1 cellular context compared by ENCODE assay signal in the genomic region with DNA sequence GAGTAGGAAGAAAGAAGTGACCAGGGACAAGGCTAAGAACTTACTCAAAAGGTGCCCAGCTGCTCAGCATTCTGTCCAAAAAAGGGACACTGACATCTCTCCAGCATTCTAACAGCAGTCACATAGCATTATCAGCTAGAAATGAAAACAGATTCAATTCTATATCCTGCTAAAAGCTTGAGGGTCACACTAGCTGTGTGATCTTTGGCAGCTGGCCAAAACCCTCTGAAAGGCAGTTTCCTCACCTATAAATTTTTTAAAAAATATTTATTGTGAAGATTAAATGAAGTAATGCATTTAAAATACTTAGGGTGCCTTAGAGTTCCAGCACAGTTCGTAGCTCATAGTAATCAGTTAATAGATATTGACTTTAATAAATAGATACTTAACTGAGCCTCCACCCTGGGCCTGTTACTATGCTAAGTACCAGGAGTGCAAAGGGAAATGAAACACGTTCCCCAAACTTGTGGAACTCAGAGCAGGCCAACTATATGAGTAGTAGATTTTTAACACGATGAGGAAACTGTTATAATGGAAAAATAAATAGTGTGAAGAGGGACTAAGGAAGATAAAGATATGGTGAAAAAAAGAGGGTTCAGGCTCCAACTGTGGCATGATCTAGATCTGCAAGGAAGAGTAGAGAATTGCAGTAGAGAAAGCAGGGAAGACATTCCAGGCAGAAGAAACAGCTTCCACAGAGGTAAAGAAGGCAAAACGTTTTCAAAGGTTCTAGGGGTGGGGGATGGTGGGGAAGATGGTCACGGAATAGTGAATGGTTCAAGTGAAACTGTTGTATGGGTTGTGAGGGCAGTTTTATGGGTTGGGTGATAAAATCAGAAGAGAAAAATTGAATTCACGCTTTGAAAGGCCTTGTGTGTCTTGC.
TF ChIP-seq lines count a peak whose summit lies in the region.

No MANE protein-coding gene starts in this region.

TF ChIP-seq in HepG2, 621 proteins besides CTCF, POLR2A, EP300 and RAD21:
- TF ChIP-seq HOXD1 (CRISPR knock-in tag; IDR thresholded peaks at IDR 0.05), result no peak
- TF ChIP-seq, protein P1, sequence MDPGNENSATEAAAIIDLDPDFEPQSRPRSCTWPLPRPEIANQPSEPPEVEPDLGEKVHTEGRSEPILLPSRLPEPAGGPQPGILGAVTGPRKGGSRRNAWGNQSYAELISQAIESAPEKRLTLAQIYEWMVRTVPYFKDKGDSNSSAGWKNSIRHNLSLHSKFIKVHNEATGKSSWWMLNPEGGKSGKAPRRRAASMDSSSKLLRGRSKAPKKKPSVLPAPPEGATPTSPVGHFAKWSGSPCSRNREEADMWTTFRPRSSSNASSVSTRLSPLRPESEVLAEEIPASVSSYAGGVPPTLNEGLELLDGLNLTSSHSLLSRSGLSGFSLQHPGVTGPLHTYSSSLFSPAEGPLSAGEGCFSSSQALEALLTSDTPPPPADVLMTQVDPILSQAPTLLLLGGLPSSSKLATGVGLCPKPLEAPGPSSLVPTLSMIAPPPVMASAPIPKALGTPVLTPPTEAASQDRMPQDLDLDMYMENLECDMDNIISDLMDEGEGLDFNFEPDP (CRISPR knock-in tag; conservative IDR thresholded peaks at IDR 0.05), result no peak
- no peak for TF ChIP-seq ZFY (CRISPR knock-in tag; IDR thresholded peaks at IDR 0.05)
- TF ChIP-seq, protein P2, sequence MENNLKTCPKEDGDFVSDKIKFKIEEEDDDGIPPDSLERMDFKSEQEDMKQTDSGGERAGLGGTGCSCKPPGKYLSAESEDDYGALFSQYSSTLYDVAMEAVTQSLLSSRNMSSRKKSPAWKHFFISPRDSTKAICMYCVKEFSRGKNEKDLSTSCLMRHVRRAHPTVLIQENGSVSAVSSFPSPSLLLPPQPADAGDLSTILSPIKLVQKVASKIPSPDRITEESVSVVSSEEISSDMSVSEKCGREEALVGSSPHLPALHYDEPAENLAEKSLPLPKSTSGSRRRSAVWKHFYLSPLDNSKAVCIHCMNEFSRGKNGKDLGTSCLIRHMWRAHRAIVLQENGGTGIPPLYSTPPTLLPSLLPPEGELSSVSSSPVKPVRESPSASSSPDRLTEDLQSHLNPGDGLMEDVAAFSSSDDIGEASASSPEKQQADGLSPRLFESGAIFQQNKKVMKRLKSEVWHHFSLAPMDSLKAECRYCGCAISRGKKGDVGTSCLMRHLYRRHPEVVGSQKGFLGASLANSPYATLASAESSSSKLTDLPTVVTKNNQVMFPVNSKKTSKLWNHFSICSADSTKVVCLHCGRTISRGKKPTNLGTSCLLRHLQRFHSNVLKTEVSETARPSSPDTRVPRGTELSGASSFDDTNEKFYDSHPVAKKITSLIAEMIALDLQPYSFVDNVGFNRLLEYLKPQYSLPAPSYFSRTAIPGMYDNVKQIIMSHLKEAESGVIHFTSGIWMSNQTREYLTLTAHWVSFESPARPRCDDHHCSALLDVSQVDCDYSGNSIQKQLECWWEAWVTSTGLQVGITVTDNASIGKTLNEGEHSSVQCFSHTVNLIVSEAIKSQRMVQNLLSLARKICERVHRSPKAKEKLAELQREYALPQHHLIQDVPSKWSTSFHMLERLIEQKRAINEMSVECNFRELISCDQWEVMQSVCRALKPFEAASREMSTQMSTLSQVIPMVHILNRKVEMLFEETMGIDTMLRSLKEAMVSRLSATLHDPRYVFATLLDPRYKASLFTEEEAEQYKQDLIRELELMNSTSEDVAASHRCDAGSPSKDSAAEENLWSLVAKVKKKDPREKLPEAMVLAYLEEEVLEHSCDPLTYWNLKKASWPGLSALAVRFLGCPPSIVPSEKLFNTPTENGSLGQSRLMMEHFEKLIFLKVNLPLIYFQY (CRISPR knock-in tag; IDR thresholded peaks at IDR 0.05; ENCODE audit: borderline replicate concordance), result no peak
- no peak for TF ChIP-seq ZKSCAN1 (IDR thresholded peaks at IDR 0.05; ENCODE audit: low read length)
- TF ChIP-seq, protein P3, sequence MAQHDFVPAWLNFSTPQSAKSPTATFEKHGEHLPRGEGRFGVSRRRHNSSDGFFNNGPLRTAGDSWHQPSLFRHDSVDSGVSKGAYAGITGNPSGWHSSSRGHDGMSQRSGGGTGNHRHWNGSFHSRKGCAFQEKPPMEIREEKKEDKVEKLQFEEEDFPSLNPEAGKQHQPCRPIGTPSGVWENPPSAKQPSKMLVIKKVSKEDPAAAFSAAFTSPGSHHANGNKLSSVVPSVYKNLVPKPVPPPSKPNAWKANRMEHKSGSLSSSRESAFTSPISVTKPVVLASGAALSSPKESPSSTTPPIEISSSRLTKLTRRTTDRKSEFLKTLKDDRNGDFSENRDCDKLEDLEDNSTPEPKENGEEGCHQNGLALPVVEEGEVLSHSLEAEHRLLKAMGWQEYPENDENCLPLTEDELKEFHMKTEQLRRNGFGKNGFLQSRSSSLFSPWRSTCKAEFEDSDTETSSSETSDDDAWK (CRISPR knock-in tag; IDR thresholded peaks at IDR 0.05), result no peak
- no peak for TF ChIP-seq ZNF10 (CRISPR knock-in tag; IDR thresholded peaks at IDR 0.05; ENCODE audit: borderline replicate concordance, low read depth)
- no peak for TF ChIP-seq ZNF788 (CRISPR knock-in tag; IDR thresholded peaks at IDR 0.05; ENCODE audit: borderline replicate concordance)
- TF ChIP-seq ESRRA (CRISPR knock-in tag; IDR thresholded peaks at IDR 0.05; ENCODE audit: low read depth), result no peak
- no peak for TF ChIP-seq NFE2 (CRISPR knock-in tag; IDR thresholded peaks at IDR 0.05)
- TF ChIP-seq GATAD2A (CRISPR knock-in tag; IDR thresholded peaks at IDR 0.05), result no peak
TF ChIP-seq in HepG2: peak in this region for 0.
